7 cellular contexts compared by ENCODE assay signal in the genomic region with DNA sequence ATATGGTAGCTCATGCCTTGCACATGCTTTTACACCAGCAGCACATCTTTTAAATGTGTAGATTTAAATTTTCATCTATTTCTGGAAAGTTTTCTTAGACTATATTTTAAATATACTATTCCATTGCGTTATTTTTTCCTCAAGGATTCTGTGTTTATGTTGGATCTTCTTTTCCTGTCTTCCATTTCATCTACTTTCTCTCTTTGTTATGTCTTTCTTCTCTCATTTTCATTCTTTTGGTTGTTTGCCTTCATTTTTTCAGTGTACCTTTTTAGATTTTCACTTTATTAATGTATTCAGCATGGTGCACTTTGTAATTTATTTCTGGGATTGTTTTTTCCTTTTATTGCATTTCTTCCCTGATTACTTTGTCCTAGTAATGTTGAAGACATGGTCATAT.
"Had no signal": no experiment of that assay in that cellular context is flagged by ENCODE, and none has a peak within 500 bp of the region (broad histone marks: within the 10 kb centered on the region; RNA-seq: fewer than 3 reads in every experiment).

No MANE protein-coding gene starts in this region.

- FAIRE-seq: G401.6, GM12878, GM12891, GM18507, GM19239 had no signal

- DNase-seq: GDM1, GF-D8 had no signal

- ATAC-seq: GM12878 had no signal

- H3K4me3 ChIP-seq: GM12878 had no signal
